Comparison of ENCODE assay signal across 19 cellular contexts in genomic region chr17:36919407-36919968, GRCh38. TPM values are rescaled to one million over a fixed set of nuclear protein-coding genes. Genes with fewer than 3 reads are reported as not detected.
DNase-seq lines count a peak whose midpoint lies in the region; ATAC-seq and TF ChIP-seq lines count a peak whose summit lies in the region.
"Had no signal": no experiment of that assay in that cellular context is flagged by ENCODE, and none has a peak within 500 bp of the region (broad histone marks: within the 10 kb centered on the region; RNA-seq: fewer than 3 reads in every experiment).

No MANE protein-coding gene starts in this region.

- no peak overlapping the region for H3K14ac ChIP-seq in mesenchymal stem cell (ENCODE audit: low read length in 2 of 2)

- H3K9me3 ChIP-seq in HUES6 (ENCODE audit: control insufficient read depth, insufficient read depth, low read depth, low read length) (no peaks in the 10 kb centered on the region), RWPE2 (ENCODE audit: severe bottlenecking) (no peaks in the 10 kb centered on the region), mesenchymal stem cell (ENCODE audit: control insufficient read depth, low read length) (no peaks in the 10 kb centered on the region), smooth muscle cell (replicated peaks; ENCODE audit: low read depth) (no peaks in the 10 kb centered on the region)
- H3K9me3 ChIP-seq: BE2C, SK-N-SH had no signal

- no peaks in the 10 kb centered on the region for H4K20me1 ChIP-seq in smooth muscle cell (ENCODE audit: low read depth)

- H4K8ac ChIP-seq in mesenchymal stem cell (ENCODE audit: low read length) = no peak overlapping the region

- H3K27me3 ChIP-seq in HUES6 (ENCODE audit: control insufficient read depth, insufficient read depth, low read length) = no peaks in the 10 kb centered on the region
- no peaks in the 10 kb centered on the region for H3K27me3 ChIP-seq in RWPE2 (ENCODE audit: insufficient read depth, poor library complexity, severe bottlenecking)
- peaks cover 0 to 63% of the 10 kb centered on the region in 2 experiments for H3K27me3 ChIP-seq in mesenchymal stem cell (ENCODE audit: control insufficient read depth in 1 of 2, insufficient read depth in 1 of 2, low read length in 2 of 2)
- no peaks in the 10 kb centered on the region for H3K27me3 ChIP-seq in smooth muscle cell (ENCODE audit: low read depth)
- H3K27me3 ChIP-seq: BE2C had no signal

- H3K79me1 ChIP-seq in mesenchymal stem cell (replicated peaks; ENCODE audit: low read length, poor library complexity, severe bottlenecking) = no peaks in the 10 kb centered on the region

- H3K4me3 ChIP-seq in HUES6 (ENCODE audit: low read depth, low read length) (peak overlapping the region; percentile 31; the same call in 1 of the 2 replicates), RWPE2 (ENCODE audit: severe bottlenecking) (no peak overlapping the region), mesenchymal stem cell (ENCODE audit: insufficient read depth in 1 of 2, low read depth in 1 of 2, low read length in 2 of 2) (no peak overlapping the region), smooth muscle cell (no peak overlapping the region)

- H3K36me3 ChIP-seq in HUES6 (ENCODE audit: control insufficient read depth, insufficient read depth, low read length) (no peaks in the 10 kb centered on the region), RWPE2 (ENCODE audit: low read depth) (no peaks in the 10 kb centered on the region), mesenchymal stem cell (ENCODE audit: control insufficient read depth in 1 of 2, insufficient read depth in 2 of 2, low read depth in 1 of 2, low read length in 2 of 2) (no peaks in the 10 kb centered on the region), smooth muscle cell (ENCODE audit: low read depth) (no peaks in the 10 kb centered on the region)
- H3K36me3 ChIP-seq: BE2C had no signal

- 73% methylated on average over 7 of the region's 7 CpGs for WGBS in mesenchymal stem cell
- 78% methylated on average over 7 of the region's 7 CpGs for WGBS in smooth muscle cell (ENCODE audit: low lambda C conversion rate)

- H2AFZ ChIP-seq in mesenchymal stem cell (ENCODE audit: low read depth, low read length) (no peak overlapping the region), smooth muscle cell (ENCODE audit: low read depth) (no peak overlapping the region)

- H3K4me2 ChIP-seq in mesenchymal stem cell (ENCODE audit: low read length, poor library complexity, severe bottlenecking) (no peak overlapping the region), smooth muscle cell (peak overlapping the region; percentile 67)
- H3K4me2 ChIP-seq: SK-N-SH had no signal

- peak overlapping the region; percentile 66 for H2AK5ac ChIP-seq in mesenchymal stem cell (ENCODE audit: low read length, severe bottlenecking)

- DNase-seq in RWPE2 (ENCODE audit: low spot score) (no peak), mesenchymal stem cell (no peak), smooth muscle cell (lab: John Stamatoyannopoulos, UW; ENCODE audit: unreplicated experiment) (no peak), NCI-H1436 (lab: John Stamatoyannopoulos, UW) (no peak), SKM-1 (lab: John Stamatoyannopoulos, UW; ENCODE audit: unreplicated experiment) (no peak)
- no peak for DNase-seq in activated naive CD4-positive, alpha-beta T cell (lab: John Stamatoyannopoulos, UW)
- DNase-seq: BE2C; CD4-positive, alpha-beta T cell; DMS79; HCEC 1CT; NCI-H1048; NCI-H146; NCI-H2081; NCI-H510A; SHP77; SK-N-SH had no signal

- H3K4me1 ChIP-seq in HUES6 (ENCODE audit: control insufficient read depth, insufficient read depth, low read length) (peaks cover 60% of the 10 kb centered on the region), RWPE2 (ENCODE audit: insufficient read depth, poor library complexity, severe bottlenecking) (peaks cover 32% of the 10 kb centered on the region), mesenchymal stem cell (ENCODE audit: control insufficient read depth, insufficient read depth, low read depth, low read length) (peaks cover 44% of the 10 kb centered on the region), smooth muscle cell (ENCODE audit: low read depth) (peaks cover 37% of the 10 kb centered on the region)

- H2BK5ac ChIP-seq in mesenchymal stem cell (ENCODE audit: low read depth, low read length, poor library complexity, severe bottlenecking) = no peak overlapping the region

- H2BK120ac ChIP-seq in mesenchymal stem cell (ENCODE audit: low read depth, low read length) = no peak overlapping the region

- H3K4ac ChIP-seq in mesenchymal stem cell (ENCODE audit: low read depth in 1 of 2, low read length in 2 of 2) = no peak overlapping the region

- H3K79me2 ChIP-seq in smooth muscle cell (ENCODE audit: low read depth) = no peaks in the 10 kb centered on the region

- peaks cover 11% of the 10 kb centered on the region for H3F3A ChIP-seq in smooth muscle cell (ENCODE audit: low read depth)

- no peak overlapping the region for H4K91ac ChIP-seq in mesenchymal stem cell (ENCODE audit: low read length)

- no peak overlapping the region for H2BK12ac ChIP-seq in mesenchymal stem cell (ENCODE audit: low read length in 2 of 2)

- no peak overlapping the region for H3K9ac ChIP-seq in HUES6 (ENCODE audit: low read length)
- H3K9ac ChIP-seq in mesenchymal stem cell (ENCODE audit: low read length) = no peak overlapping the region
- no peak overlapping the region for H3K9ac ChIP-seq in smooth muscle cell (ENCODE audit: low read depth)
- H3K9ac ChIP-seq: SK-N-SH had no signal

- no peak overlapping the region for H2BK15ac ChIP-seq in mesenchymal stem cell (ENCODE audit: low read depth, poor library complexity, severe bottlenecking)

- no peak for TF ChIP-seq CTCF in RWPE2 (IDR thresholded peaks at IDR 0.05; ENCODE audit: poor library complexity, severe bottlenecking)
- TF ChIP-seq CTCF in smooth muscle cell (IDR thresholded peaks at IDR 0.05; ENCODE audit: borderline replicate concordance, insufficient read depth, poor library complexity, severe bottlenecking) = no peak

- H3K23ac ChIP-seq in mesenchymal stem cell (ENCODE audit: low read length in 2 of 2) = no peak overlapping the region

- no peak for ATAC-seq in RWPE2 (ENCODE audit: low read depth)

- H3K18ac ChIP-seq in mesenchymal stem cell (ENCODE audit: low read depth in 1 of 2, low read length in 2 of 2) = no peak overlapping the region

- H3K27ac ChIP-seq in HUES6 (ENCODE audit: low read depth, low read length) = no peak overlapping the region
- H3K27ac ChIP-seq in RWPE2 (ENCODE audit: poor library complexity, severe bottlenecking) = peak overlapping the region; percentile 84
- peak overlapping the region; percentile 93 for H3K27ac ChIP-seq in mesenchymal stem cell (ENCODE audit: low read length, poor library complexity, severe bottlenecking)
- H3K27ac ChIP-seq in smooth muscle cell (ENCODE audit: low read depth) = peak overlapping the region; percentile 93

RNA-seq across cellular contexts. Expression of gene LHX1, which starts 17.8 kb away (rescaled TPM):
- not detected for polyA plus RNA-seq in mesenchymal stem cell (2013, experiment 1 of 2)
- not detected for polyA plus RNA-seq in mesenchymal stem cell (2013, experiment 2 of 2)
- not detected in 2 replicates for total RNA-seq in smooth muscle cell
- not detected in 2 replicates for polyA plus RNA-seq in smooth muscle cell
- total RNA-seq: CD4-positive, alpha-beta T cell; MCF 10A had no signal
- polyA plus RNA-seq: AG04450, SK-N-SH had no signal

RNA-seq across cellular contexts. Expression of gene AATF, which starts 29.3 kb away (rescaled TPM):
- polyA plus RNA-seq in mesenchymal stem cell (2013, experiment 1 of 2) = 57.8 TPM
- 57.0 TPM for polyA plus RNA-seq in mesenchymal stem cell (2013, experiment 2 of 2)
- 18.5 and 42.0 TPM in 2 replicates for total RNA-seq in smooth muscle cell
- 38.0 and 45.6 TPM in 2 replicates for polyA plus RNA-seq in smooth muscle cell
